In the genomic region with DNA sequence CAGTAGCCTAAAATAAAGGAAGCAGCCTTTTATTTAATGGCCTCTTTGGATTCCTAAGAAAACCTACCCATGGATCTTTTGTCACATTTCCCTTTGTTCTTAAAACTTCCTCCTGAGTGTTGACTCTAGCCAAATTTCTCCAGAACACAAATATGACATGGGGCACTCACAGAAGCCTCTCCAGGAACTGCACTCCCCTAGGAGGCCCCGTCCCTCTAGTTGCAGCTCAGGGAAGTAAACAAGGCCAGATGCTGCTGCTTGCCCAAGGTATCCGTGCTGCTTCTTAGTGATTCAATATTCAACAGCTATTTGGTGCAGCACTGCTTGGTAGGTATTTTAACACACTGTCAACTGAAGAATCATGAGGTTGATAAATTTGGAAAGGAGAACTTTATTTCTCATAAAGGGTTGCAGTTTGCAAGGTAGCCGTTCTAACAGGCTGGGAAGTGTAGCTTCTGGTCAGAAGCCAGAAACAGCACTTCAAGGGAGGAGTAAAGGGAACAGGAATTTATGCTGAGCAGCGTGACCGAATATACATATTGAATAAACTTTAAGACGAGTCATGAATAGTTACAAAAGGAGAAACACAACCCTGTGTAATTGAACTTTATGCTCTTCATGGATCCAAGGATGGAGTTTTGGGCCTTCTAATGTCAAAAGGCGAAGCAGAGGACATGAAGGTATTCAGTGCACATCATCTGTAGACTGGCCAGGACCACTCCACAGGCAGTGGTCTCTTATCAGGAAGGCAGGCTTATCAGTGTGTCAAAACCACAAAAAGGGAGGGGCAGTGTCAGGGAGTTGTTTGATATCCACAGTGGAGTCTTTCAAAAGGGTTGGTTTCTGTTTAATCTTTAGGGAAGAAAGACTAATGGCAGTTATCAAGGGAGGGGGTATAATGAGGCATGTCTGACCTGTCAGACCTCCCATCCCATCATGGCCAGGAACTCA, we compare ENCODE assay signal across 1 cellular context.
TF ChIP-seq lines count a peak whose summit lies in the region.

No MANE protein-coding gene starts in this region.

TF ChIP-seq in K562, 482 proteins besides CTCF, POLR2A, EP300 and RAD21 (continued from another document and continues in another):
- TF ChIP-seq, protein P1, sequence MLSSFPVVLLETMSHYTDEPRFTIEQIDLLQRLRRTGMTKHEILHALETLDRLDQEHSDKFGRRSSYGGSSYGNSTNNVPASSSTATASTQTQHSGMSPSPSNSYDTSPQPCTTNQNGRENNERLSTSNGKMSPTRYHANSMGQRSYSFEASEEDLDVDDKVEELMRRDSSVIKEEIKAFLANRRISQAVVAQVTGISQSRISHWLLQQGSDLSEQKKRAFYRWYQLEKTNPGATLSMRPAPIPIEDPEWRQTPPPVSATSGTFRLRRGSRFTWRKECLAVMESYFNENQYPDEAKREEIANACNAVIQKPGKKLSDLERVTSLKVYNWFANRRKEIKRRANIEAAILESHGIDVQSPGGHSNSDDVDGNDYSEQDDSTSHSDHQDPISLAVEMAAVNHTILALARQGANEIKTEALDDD (IDR thresholded peaks at IDR 0.05) = no peak
- TF ChIP-seq, protein P2, sequence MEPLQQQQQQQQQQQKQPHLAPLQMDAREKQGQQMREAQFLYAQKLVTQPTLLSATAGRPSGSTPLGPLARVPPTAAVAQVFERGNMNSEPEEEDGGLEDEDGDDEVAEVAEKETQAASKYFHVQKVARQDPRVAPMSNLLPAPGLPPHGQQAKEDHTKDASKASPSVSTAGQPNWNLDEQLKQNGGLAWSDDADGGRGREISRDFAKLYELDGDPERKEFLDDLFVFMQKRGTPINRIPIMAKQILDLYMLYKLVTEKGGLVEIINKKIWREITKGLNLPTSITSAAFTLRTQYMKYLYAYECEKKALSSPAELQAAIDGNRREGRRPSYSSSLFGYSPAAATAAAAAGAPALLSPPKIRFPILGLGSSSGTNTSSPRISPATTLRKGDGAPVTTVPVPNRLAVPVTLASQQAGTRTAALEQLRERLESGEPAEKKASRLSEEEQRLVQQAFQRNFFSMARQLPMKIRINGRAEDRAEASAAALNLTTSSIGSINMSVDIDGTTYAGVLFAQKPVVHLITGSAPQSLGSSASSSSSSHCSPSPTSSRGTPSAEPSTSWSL (CRISPR knock-in tag; IDR thresholded peaks at IDR 0.05; ENCODE audit: borderline replicate concordance) = no peak
- no peak for TF ChIP-seq FIP1L1 (IDR thresholded peaks at IDR 0.05; ENCODE audit: low read depth, low read length, poor library complexity, severe bottlenecking)
- TF ChIP-seq CBX1 (IDR thresholded peaks at IDR 0.05; ENCODE audit: low read depth) = no peak
- no peak for TF ChIP-seq SIX5 (IDR thresholded peaks at IDR 0.05; ENCODE audit: borderline replicate concordance in 1 of 2, insufficient read depth in 1 of 2, low read depth in 1 of 2, low read length in 2 of 2)
- TF ChIP-seq, protein P3, sequence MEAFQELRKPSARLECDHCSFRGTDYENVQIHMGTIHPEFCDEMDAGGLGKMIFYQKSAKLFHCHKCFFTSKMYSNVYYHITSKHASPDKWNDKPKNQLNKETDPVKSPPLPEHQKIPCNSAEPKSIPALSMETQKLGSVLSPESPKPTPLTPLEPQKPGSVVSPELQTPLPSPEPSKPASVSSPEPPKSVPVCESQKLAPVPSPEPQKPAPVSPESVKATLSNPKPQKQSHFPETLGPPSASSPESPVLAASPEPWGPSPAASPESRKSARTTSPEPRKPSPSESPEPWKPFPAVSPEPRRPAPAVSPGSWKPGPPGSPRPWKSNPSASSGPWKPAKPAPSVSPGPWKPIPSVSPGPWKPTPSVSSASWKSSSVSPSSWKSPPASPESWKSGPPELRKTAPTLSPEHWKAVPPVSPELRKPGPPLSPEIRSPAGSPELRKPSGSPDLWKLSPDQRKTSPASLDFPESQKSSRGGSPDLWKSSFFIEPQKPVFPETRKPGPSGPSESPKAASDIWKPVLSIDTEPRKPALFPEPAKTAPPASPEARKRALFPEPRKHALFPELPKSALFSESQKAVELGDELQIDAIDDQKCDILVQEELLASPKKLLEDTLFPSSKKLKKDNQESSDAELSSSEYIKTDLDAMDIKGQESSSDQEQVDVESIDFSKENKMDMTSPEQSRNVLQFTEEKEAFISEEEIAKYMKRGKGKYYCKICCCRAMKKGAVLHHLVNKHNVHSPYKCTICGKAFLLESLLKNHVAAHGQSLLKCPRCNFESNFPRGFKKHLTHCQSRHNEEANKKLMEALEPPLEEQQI (IDR thresholded peaks at IDR 0.05) = no peak
- TF ChIP-seq SRSF9 (IDR thresholded peaks at IDR 0.05; ENCODE audit: borderline replicate concordance, low read depth, low read length) = no peak
- TF ChIP-seq, protein P4, sequence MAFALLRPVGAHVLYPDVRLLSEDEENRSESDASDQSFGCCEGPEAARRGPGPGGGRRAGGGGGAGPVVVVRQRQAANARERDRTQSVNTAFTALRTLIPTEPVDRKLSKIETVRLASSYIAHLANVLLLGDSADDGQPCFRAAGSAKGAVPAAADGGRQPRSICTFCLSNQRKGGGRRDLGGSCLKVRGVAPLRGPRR (CRISPR knock-in tag; IDR thresholded peaks at IDR 0.05) = no peak
- no peak for TF ChIP-seq ETV5 (CRISPR knock-in tag; IDR thresholded peaks at IDR 0.05; ENCODE audit: low read depth)
- TF ChIP-seq HNRNPUL1 (IDR thresholded peaks at IDR 0.05; ENCODE audit: low read length) = no peak
- TF ChIP-seq, protein P5, sequence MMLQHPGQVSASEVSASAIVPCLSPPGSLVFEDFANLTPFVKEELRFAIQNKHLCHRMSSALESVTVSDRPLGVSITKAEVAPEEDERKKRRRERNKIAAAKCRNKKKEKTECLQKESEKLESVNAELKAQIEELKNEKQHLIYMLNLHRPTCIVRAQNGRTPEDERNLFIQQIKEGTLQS (IDR thresholded peaks at IDR 0.05) = no peak; the same call in 1 of the 2 replicates
- TF ChIP-seq, protein P5 (CRISPR knock-in tag; conservative IDR thresholded peaks at IDR 0.05) = no peak
- TF ChIP-seq ZSCAN32 (CRISPR knock-in tag; IDR thresholded peaks at IDR 0.05) = no peak
- no peak; the same call in 1 of the 2 replicates for TF ChIP-seq ZFX (CRISPR knock-in tag; IDR thresholded peaks at IDR 0.05)
- no peak for TF ChIP-seq SREBF1 (IDR thresholded peaks at IDR 0.05; ENCODE audit: borderline replicate concordance, low read depth, low read length)
- no peak for TF ChIP-seq ZNF507 (tag; conservative IDR thresholded peaks at IDR 0.05)
- no peak for TF ChIP-seq MECOM (CRISPR knock-in tag; IDR thresholded peaks at IDR 0.05)
- TF ChIP-seq, protein P6, sequence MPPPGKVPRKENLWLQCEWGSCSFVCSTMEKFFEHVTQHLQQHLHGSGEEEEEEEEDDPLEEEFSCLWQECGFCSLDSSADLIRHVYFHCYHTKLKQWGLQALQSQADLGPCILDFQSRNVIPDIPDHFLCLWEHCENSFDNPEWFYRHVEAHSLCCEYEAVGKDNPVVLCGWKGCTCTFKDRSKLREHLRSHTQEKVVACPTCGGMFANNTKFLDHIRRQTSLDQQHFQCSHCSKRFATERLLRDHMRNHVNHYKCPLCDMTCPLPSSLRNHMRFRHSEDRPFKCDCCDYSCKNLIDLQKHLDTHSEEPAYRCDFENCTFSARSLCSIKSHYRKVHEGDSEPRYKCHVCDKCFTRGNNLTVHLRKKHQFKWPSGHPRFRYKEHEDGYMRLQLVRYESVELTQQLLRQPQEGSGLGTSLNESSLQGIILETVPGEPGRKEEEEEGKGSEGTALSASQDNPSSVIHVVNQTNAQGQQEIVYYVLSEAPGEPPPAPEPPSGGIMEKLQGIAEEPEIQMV (tag; conservative IDR thresholded peaks at IDR 0.05; ENCODE audit: low read depth) = no peak
- no peak for TF ChIP-seq CBX5 (IDR thresholded peaks at IDR 0.05; ENCODE audit: borderline replicate concordance, low read depth)
- TF ChIP-seq SPI1 (IDR thresholded peaks at IDR 0.05; ENCODE audit: borderline replicate concordance, low read depth, low read length) = no peak
- TF ChIP-seq, protein P7, sequence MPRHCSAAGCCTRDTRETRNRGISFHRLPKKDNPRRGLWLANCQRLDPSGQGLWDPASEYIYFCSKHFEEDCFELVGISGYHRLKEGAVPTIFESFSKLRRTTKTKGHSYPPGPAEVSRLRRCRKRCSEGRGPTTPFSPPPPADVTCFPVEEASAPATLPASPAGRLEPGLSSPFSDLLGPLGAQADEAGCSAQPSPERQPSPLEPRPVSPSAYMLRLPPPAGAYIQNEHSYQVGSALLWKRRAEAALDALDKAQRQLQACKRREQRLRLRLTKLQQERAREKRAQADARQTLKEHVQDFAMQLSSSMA (CRISPR knock-in tag; IDR thresholded peaks at IDR 0.05) = no peak
- peak; percentile 72 for TF ChIP-seq CBFA2T3 (IDR thresholded peaks at IDR 0.05)
- no peak for TF ChIP-seq RBM34 (IDR thresholded peaks at IDR 0.05; ENCODE audit: borderline replicate concordance, insufficient read depth, low read length)
- TF ChIP-seq, protein P8, sequence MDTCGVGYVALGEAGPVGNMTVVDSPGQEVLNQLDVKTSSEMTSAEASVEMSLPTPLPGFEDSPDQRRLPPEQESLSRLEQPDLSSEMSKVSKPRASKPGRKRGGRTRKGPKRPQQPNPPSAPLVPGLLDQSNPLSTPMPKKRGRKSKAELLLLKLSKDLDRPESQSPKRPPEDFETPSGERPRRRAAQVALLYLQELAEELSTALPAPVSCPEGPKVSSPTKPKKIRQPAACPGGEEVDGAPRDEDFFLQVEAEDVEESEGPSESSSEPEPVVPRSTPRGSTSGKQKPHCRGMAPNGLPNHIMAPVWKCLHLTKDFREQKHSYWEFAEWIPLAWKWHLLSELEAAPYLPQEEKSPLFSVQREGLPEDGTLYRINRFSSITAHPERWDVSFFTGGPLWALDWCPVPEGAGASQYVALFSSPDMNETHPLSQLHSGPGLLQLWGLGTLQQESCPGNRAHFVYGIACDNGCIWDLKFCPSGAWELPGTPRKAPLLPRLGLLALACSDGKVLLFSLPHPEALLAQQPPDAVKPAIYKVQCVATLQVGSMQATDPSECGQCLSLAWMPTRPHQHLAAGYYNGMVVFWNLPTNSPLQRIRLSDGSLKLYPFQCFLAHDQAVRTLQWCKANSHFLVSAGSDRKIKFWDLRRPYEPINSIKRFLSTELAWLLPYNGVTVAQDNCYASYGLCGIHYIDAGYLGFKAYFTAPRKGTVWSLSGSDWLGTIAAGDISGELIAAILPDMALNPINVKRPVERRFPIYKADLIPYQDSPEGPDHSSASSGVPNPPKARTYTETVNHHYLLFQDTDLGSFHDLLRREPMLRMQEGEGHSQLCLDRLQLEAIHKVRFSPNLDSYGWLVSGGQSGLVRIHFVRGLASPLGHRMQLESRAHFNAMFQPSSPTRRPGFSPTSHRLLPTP (IDR thresholded peaks at IDR 0.05; ENCODE audit: borderline replicate concordance, extremely low read depth, insufficient read length) = no peak
- TF ChIP-seq, protein P9, sequence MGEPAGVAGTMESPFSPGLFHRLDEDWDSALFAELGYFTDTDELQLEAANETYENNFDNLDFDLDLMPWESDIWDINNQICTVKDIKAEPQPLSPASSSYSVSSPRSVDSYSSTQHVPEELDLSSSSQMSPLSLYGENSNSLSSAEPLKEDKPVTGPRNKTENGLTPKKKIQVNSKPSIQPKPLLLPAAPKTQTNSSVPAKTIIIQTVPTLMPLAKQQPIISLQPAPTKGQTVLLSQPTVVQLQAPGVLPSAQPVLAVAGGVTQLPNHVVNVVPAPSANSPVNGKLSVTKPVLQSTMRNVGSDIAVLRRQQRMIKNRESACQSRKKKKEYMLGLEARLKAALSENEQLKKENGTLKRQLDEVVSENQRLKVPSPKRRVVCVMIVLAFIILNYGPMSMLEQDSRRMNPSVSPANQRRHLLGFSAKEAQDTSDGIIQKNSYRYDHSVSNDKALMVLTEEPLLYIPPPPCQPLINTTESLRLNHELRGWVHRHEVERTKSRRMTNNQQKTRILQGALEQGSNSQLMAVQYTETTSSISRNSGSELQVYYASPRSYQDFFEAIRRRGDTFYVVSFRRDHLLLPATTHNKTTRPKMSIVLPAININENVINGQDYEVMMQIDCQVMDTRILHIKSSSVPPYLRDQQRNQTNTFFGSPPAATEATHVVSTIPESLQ (CRISPR knock-in tag; IDR thresholded peaks at IDR 0.05) = no peak
- TF ChIP-seq, protein P10, sequence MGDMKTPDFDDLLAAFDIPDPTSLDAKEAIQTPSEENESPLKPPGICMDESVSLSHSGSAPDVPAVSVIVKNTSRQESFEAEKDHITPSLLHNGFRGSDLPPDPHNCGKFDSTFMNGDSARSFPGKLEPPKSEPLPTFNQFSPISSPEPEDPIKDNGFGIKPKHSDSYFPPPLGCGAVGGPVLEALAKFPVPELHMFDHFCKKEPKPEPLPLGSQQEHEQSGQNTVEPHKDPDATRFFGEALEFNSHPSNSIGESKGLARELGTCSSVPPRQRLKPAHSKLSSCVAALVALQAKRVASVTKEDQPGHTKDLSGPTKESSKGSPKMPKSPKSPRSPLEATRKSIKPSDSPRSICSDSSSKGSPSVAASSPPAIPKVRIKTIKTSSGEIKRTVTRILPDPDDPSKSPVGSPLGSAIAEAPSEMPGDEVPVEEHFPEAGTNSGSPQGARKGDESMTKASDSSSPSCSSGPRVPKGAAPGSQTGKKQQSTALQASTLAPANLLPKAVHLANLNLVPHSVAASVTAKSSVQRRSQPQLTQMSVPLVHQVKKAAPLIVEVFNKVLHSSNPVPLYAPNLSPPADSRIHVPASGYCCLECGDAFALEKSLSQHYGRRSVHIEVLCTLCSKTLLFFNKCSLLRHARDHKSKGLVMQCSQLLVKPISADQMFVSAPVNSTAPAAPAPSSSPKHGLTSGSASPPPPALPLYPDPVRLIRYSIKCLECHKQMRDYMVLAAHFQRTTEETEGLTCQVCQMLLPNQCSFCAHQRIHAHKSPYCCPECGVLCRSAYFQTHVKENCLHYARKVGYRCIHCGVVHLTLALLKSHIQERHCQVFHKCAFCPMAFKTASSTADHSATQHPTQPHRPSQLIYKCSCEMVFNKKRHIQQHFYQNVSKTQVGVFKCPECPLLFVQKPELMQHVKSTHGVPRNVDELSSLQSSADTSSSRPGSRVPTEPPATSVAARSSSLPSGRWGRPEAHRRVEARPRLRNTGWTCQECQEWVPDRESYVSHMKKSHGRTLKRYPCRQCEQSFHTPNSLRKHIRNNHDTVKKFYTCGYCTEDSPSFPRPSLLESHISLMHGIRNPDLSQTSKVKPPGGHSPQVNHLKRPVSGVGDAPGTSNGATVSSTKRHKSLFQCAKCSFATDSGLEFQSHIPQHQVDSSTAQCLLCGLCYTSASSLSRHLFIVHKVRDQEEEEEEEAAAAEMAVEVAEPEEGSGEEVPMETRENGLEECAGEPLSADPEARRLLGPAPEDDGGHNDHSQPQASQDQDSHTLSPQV (IDR thresholded peaks at IDR 0.05) = peak; percentile 28; the same call in 1 of the 2 replicates
- no peak for TF ChIP-seq HCFC1 (IDR thresholded peaks at IDR 0.05; ENCODE audit: low read depth, low read length)
